Comparison of ENCODE assay signal across 24 cellular contexts in genomic region chr2:192243488-192243887, GRCh38. TPM values are rescaled to one million over a fixed set of nuclear protein-coding genes. Genes with fewer than 3 reads are reported as not detected.
DNase-seq lines count a peak whose midpoint lies in the region; ATAC-seq and TF ChIP-seq lines count a peak whose summit lies in the region.
"Had no signal": no experiment of that assay in that cellular context is flagged by ENCODE, and none has a peak within 500 bp of the region (broad histone marks: within the 10 kb centered on the region; RNA-seq: fewer than 3 reads in every experiment).

No MANE protein-coding gene starts in this region.

- H3K4me1 Mint-ChIP-seq in Calu3 (ENCODE audit: low read depth, unreplicated experiment): no peaks in the 10 kb centered on the region
- H3K4me1 Mint-ChIP-seq: activated naive CD8-positive, alpha-beta T cell treated with anti-CD3 and anti-CD28 coated beads for 36 hours; CD4-positive, CD25-positive, alpha-beta regulatory T cell; nephron progenitor cell had no signal

- RAD21 ChIA-PET in HCT116 (lab: Charles Lee; ENCODE audit: low non-redundant PET in 1 of 2, low total read pairs in 2 of 2, uncharacterized antibody in 2 of 2, unreplicated experiment in 2 of 2): no interaction called here

- no peaks in the 10 kb centered on the region for H3K27me3 ChIP-seq in HCT116 (ENCODE audit: insufficient read depth, low read length)
- no peaks in the 10 kb centered on the region for H3K27me3 ChIP-seq in adipocyte (replicated peaks; ENCODE audit: control insufficient read depth, insufficient read depth, low read length)
- no peaks in the 10 kb centered on the region for H3K27me3 ChIP-seq in BE2C
- H3K27me3 ChIP-seq: breast epithelium, upper lobe of left lung had no signal

- H3K27me3 Mint-ChIP-seq in Calu3 (ENCODE audit: unreplicated experiment): no peaks in the 10 kb centered on the region
- H3K27me3 Mint-ChIP-seq: dendritic cell treated with granulocyte-macrophage colony-stimulating factor and Interleukin-4, amounts not matched to agents 40 ng/mL and 50 ng/mL, for 4 days; progenitor cell of endocrine pancreas had no signal

- H3K9me3 Mint-ChIP-seq in Calu3 (ENCODE audit: low read depth, unreplicated experiment): no peaks in the 10 kb centered on the region
- H3K9me3 Mint-ChIP-seq: activated naive CD8-positive, alpha-beta T cell treated with anti-CD3 and anti-CD28 coated beads for 36 hours; dendritic cell treated with granulocyte-macrophage colony-stimulating factor and Interleukin-4, amounts not matched to agents 40 ng/mL and 50 ng/mL, for 4 days; nephron progenitor cell; T-helper 2 cell treated with Interferon-gamma antibody and Interleukin-4, amounts not matched to agents 5 μg/mL and 100 μg/mL, for 36 hours had no signal

- no peak overlapping the region for H3K9ac ChIP-seq in HCT116 (ENCODE audit: low read length)
- H3K9ac ChIP-seq in adipocyte (ENCODE audit: low read length): no peak overlapping the region

- TF ChIP-seq CTCF in HCT116 (IDR thresholded peaks at IDR 0.05 in 2 of 3, conservative IDR thresholded peaks at IDR 0.05 in 1 of 3; ENCODE audit: borderline replicate concordance in 1 of 3, insufficient read depth in 1 of 3, low read depth in 2 of 3, low read length in 2 of 3): no peak
- no peak for TF ChIP-seq CTCF in foreskin fibroblast (IDR thresholded peaks at IDR 0.05; ENCODE audit: low read depth, low read length)
- no peak for TF ChIP-seq CTCF in Calu3 (IDR thresholded peaks at IDR 0.05; ENCODE audit: unreplicated experiment)
- TF ChIP-seq CTCF in BE2C (IDR thresholded peaks at IDR 0.05; ENCODE audit: low read depth, low read length): no peak

- H3K4me2 ChIP-seq in HCT116 (ENCODE audit: low read length): no peak overlapping the region

- no peak overlapping the region for H3K27ac ChIP-seq in HCT116 (ENCODE audit: low read depth, low read length)
- H3K27ac ChIP-seq: breast epithelium, upper lobe of left lung had no signal

- H3K9me2 ChIP-seq in HCT116 (ENCODE audit: insufficient read depth): no peaks in the 10 kb centered on the region

- ATAC-seq in HCT116 (no peak), HG02973 (IDR thresholded peaks at IDR 0.05; ENCODE audit: unreplicated experiment) (no peak)
- ATAC-seq: left colon, Panc1 had no signal

- no peak for TF ChIP-seq RAD21 in HCT116 (IDR thresholded peaks at IDR 0.05; ENCODE audit: low read depth)

- no peak overlapping the region for H3K27ac Mint-ChIP-seq in Calu3 (ENCODE audit: unreplicated experiment)
- H3K27ac Mint-ChIP-seq: activated naive CD8-positive, alpha-beta T cell treated with anti-CD3 and anti-CD28 coated beads for 36 hours; CD4-positive, CD25-positive, alpha-beta regulatory T cell; dendritic cell treated with granulocyte-macrophage colony-stimulating factor and Interleukin-4, amounts not matched to agents 40 ng/mL and 50 ng/mL, for 4 days; nephron progenitor cell; progenitor cell of endocrine pancreas; T-helper 2 cell treated with Interferon-gamma antibody and Interleukin-4, amounts not matched to agents 5 μg/mL and 100 μg/mL, for 36 hours had no signal

- TF ChIP-seq POLR2A in HCT116 (IDR thresholded peaks at IDR 0.05; ENCODE audit: borderline replicate concordance, extremely low read depth, insufficient read depth, insufficient read length): no peak

- intact Hi-C loops in HCT116 (cut with micrococcal nuclease) (no loop called here), Calu3 (cut with micrococcal nuclease; ENCODE audit: unreplicated experiment) (no loop called here)

- H3K9me3 ChIP-seq in HCT116 (ENCODE audit: control insufficient read depth in 1 of 2, insufficient read depth in 1 of 2, low read depth in 1 of 2, low read length in 2 of 2) (no peaks in the 10 kb centered on the region), adipocyte (ENCODE audit: control insufficient read depth, low read length) (no peaks in the 10 kb centered on the region), BE2C (no peaks in the 10 kb centered on the region)
- H3K9me3 ChIP-seq: breast epithelium, upper lobe of left lung had no signal

- no peaks in the 10 kb centered on the region for H3K79me2 ChIP-seq in HCT116 (ENCODE audit: insufficient read depth, low read length)

- H3K36me3 Mint-ChIP-seq in Calu3 (ENCODE audit: insufficient read depth, unreplicated experiment): no peaks in the 10 kb centered on the region
- H3K36me3 Mint-ChIP-seq: activated naive CD8-positive, alpha-beta T cell treated with anti-CD3 and anti-CD28 coated beads for 36 hours; CD4-positive, CD25-positive, alpha-beta regulatory T cell had no signal

- H3K4me3 ChIP-seq in HCT116 (replicated peaks in 1 of 2; ENCODE audit: low read depth in 1 of 2, low read length in 2 of 2): no peak overlapping the region
- H3K4me3 ChIP-seq in adipocyte (ENCODE audit: low read length): no peak overlapping the region
- H3K4me3 ChIP-seq in foreskin fibroblast (ENCODE audit: low read depth in 1 of 2, low read length in 2 of 2): no peak overlapping the region
- H3K4me3 ChIP-seq in BE2C (ENCODE audit: low read depth, low read length): no peak overlapping the region
- H3K4me3 ChIP-seq: breast epithelium, upper lobe of left lung had no signal

- DNase-seq in A172 (ENCODE audit: low spot score) (peak; percentile 28), HCT116 (ENCODE audit: low read depth, low spot score) (no peak), adipocyte (ENCODE audit: low read depth) (peak; percentile 34), foreskin fibroblast (peak; percentile 45 to 68), Calu3 (no peak), BE2C (no peak), NCI-H1105 treated with DMSO at 0.1 percent for 48 hours (lab: John Stamatoyannopoulos, UW) (no peak)
- DNase-seq: activated CD8-positive, alpha-beta memory T cell treated with anti-CD3 and anti-CD28 coated beads for 24 hours; activated naive CD8-positive, alpha-beta T cell treated with anti-CD3 and anti-CD28 coated beads for 36 hours; CD4-positive, CD25-positive, alpha-beta regulatory T cell; left colon; NCI-H1436; NCI-H345; nephron progenitor cell; small intestine; stimulated activated CD4-positive, alpha-beta T cell treated with anti-CD3 and anti-CD28 coated beads, Interleukin-4, amount 100 ng/mL, for 1 hour; upper lobe of left lung had no signal

- H2AFZ ChIP-seq in HCT116 (ENCODE audit: low read depth, low read length, poor library complexity, severe bottlenecking): peak overlapping the region; percentile 9

- POLR2A ChIA-PET in HCT116 (lab: Charles Lee): no interaction called here

- H3K4me3 Mint-ChIP-seq in Calu3 (ENCODE audit: low read depth, unreplicated experiment): no peak overlapping the region
- H3K4me3 Mint-ChIP-seq: activated naive CD8-positive, alpha-beta T cell treated with anti-CD3 and anti-CD28 coated beads for 36 hours; CD4-positive, CD25-positive, alpha-beta regulatory T cell; dendritic cell treated with granulocyte-macrophage colony-stimulating factor and Interleukin-4, amounts not matched to agents 40 ng/mL and 50 ng/mL, for 4 days; nephron progenitor cell; T-helper 2 cell treated with Interferon-gamma antibody and Interleukin-4, amounts not matched to agents 5 μg/mL and 100 μg/mL, for 36 hours had no signal

- H3K36me3 ChIP-seq in HCT116 (ENCODE audit: control insufficient read depth in 1 of 2, insufficient read depth in 2 of 2, low read length in 2 of 2) (no peaks in the 10 kb centered on the region), adipocyte (ENCODE audit: control insufficient read depth, insufficient read depth, low read length, severe bottlenecking) (no peaks in the 10 kb centered on the region), BE2C (no peaks in the 10 kb centered on the region)
- H3K36me3 ChIP-seq: breast epithelium, upper lobe of left lung had no signal

- no peaks in the 10 kb centered on the region for H4K20me1 ChIP-seq in HCT116 (ENCODE audit: insufficient read depth)

- no TSS peak for BruUV-seq in HCT116 (replicated peaks; lab: Mats Ljungman, UMichigan)
- no TSS peak for BruUV-seq in Calu3 (replicated peaks; lab: Mats Ljungman, UMichigan)

- H3K4me1 ChIP-seq in HCT116 (ENCODE audit: control insufficient read depth in 1 of 2, insufficient read depth in 2 of 2, low read length in 2 of 2) (no peaks in the 10 kb centered on the region), adipocyte (ENCODE audit: control insufficient read depth, insufficient read depth, low read length) (peaks cover 10% of the 10 kb centered on the region), BE2C (no peaks in the 10 kb centered on the region)
- H3K4me1 ChIP-seq: breast epithelium, upper lobe of left lung had no signal

- CTCF ChIA-PET in HCT116 (lab: Charles Lee) (no interaction called here), Calu3 (lab: Charles Lee) (no interaction called here)

TF ChIP-seq in HCT116, 20 proteins besides CTCF, POLR2A, EP300 and RAD21 (continues in another document):
- TF ChIP-seq SP1 (IDR thresholded peaks at IDR 0.05; ENCODE audit: low read depth) (no peak), ELF1 (IDR thresholded peaks at IDR 0.05; ENCODE audit: borderline replicate concordance, low read depth) (no peak), ATF3 (IDR thresholded peaks at IDR 0.05) (no peak), SRF (IDR thresholded peaks at IDR 0.05; ENCODE audit: low read depth) (no peak), ZBTB33 (IDR thresholded peaks at IDR 0.05; ENCODE audit: extremely low read depth, insufficient replicate concordance, low read length) (no peak), CBX3 (IDR thresholded peaks at IDR 0.05; ENCODE audit: low read depth) (no peak), FOSL1 (IDR thresholded peaks at IDR 0.05; ENCODE audit: low read depth) (no peak), CEBPB (IDR thresholded peaks at IDR 0.05; ENCODE audit: low read depth) (no peak)

RNA-seq across cellular contexts. Expression of gene TMEFF2, which starts 48.8 kb away (rescaled TPM):
- 11.1 and 15.2 TPM in 2 replicates for total RNA-seq in A172 (2014; rRNA removed; shearing (Covaris generic))
- total RNA-seq in HCT116 (2021; ENCODE audit: unreplicated experiment): not detected
- polyA plus RNA-seq in HCT116 (2012): not detected in 2 replicates
- 0.64 TPM in 1 of 2 replicates, not detected in the other for total RNA-seq in Calu3 (2022)
- 5.2 TPM for polyA plus RNA-seq in BE2C (2012; ENCODE audit: insufficient read depth, insufficient read length, low read depth)
- total RNA-seq: activated naive CD8-positive, alpha-beta T cell treated with anti-CD3 and anti-CD28 coated beads for 36 hours; CD4-positive, CD25-positive, alpha-beta regulatory T cell; HT-29 had no signal
- polyA plus RNA-seq: CD4-positive, CD25-positive, alpha-beta regulatory T cell had no signal

Comparison
In these comparisons a context has a peak if more than half of its experiments do, and no peak if none do; other contexts are left out.
1. DNase-seq: peak in A172 (single experiment), adipocyte (single experiment) and foreskin fibroblast (2 of 2); none in HCT116 (single experiment), Calu3 (single experiment), BE2C (single experiment) and NCI-H1105 treated with DMSO at 0.1 percent for 48 hours (single experiment).